ENCODE assay signal across 8 cellular contexts in genomic region chr15:23039917-23040281, GRCh38. TPM values are rescaled to one million over a fixed set of nuclear protein-coding genes. Genes with fewer than 3 reads are reported as not detected.
A peak's percentile ranks its signal among the peaks of the same experiment; 100 is the strongest.
DNase-seq lines count a peak whose midpoint lies in the region; ATAC-seq and TF ChIP-seq lines count a peak whose summit lies in the region.

No MANE protein-coding gene starts in this region.

- peak; percentile 31 for ATAC-seq in DND-41 (ENCODE audit: insufficient read depth, low read depth)
- ATAC-seq in HG02840 (IDR thresholded peaks at IDR 0.05; ENCODE audit: low FRiP score, unreplicated experiment) = peak; percentile 26
- peak; percentile 21 for ATAC-seq in left lung

- H3K79me2 ChIP-seq in DND-41 (ENCODE audit: insufficient read depth, low read length) = peaks cover 26% of the 10 kb centered on the region

- 28 to 38% methylated on average over 7 to 10 of the region's 10 CpGs for WGBS in thyroid gland, 2 donors

- H3K4me1 ChIP-seq in DND-41 (ENCODE audit: insufficient read depth, low read length) (peaks cover 29% of the 10 kb centered on the region), ascending aorta (peaks cover 0 to 8% of the 10 kb centered on the region in 2 donors), left lung (peaks cover 8 to 13% of the 10 kb centered on the region in 2 donors), thyroid gland (peaks cover 4 to 7% of the 10 kb centered on the region in 2 donors)

- in situ Hi-C loops in G401 (cut with HindIII; ENCODE audit: low sequenced_read_pairs) = no loop called here

- DNase-seq in DND-41 (no peak), ascending aorta (ENCODE audit: low spot score in 2 of 2) (no peak), left lung (no peak), thyroid gland (no peak), G401 (ENCODE audit: low spot score) (no peak), posterior cingulate gyrus (no peak)
- no peak for DNase-seq in stimulated activated CD4-positive, alpha-beta T cell treated with anti-CD3 and anti-CD28 coated beads, Interleukin-2, amount 100 ng/mL, for 24 hours

- TF ChIP-seq POLR2A in thyroid gland (IDR thresholded peaks at IDR 0.05) = no peak

- H3K36me3 ChIP-seq in DND-41 (ENCODE audit: insufficient read depth, low read length) = peaks cover 21% of the 10 kb centered on the region
- H3K36me3 ChIP-seq in ascending aorta = peaks cover 11 to 15% of the 10 kb centered on the region in 2 donors
- H3K36me3 ChIP-seq in left lung = peaks cover 0 to 9% of the 10 kb centered on the region in 2 donors
- no peaks in the 10 kb centered on the region for H3K36me3 ChIP-seq in thyroid gland

- peak overlapping the region; percentile 94 for H2AFZ ChIP-seq in DND-41 (ENCODE audit: low read depth, low read length)

- H3K27ac ChIP-seq in DND-41 (ENCODE audit: low read length) (peak overlapping the region; percentile 81), ascending aorta (peak overlapping the region; percentile 68 to 76), left lung (peak overlapping the region; percentile 84 to 89), thyroid gland (peak overlapping the region in 1 of 3 donors; percentile 67)

- peak overlapping the region; percentile 88 for H3K9ac ChIP-seq in DND-41 (ENCODE audit: low read depth, low read length)

- H3K9me3 ChIP-seq in DND-41 (ENCODE audit: insufficient read depth, low read length, severe bottlenecking) (no peaks in the 10 kb centered on the region), ascending aorta (no peaks in the 10 kb centered on the region), left lung (no peaks in the 10 kb centered on the region), thyroid gland (no peaks in the 10 kb centered on the region)

- H3K27me3 ChIP-seq in DND-41 (ENCODE audit: insufficient read depth, low read length, poor library complexity) = no peaks in the 10 kb centered on the region
- no peaks in the 10 kb centered on the region for H3K27me3 ChIP-seq in ascending aorta
- H3K27me3 ChIP-seq in left lung = no peaks in the 10 kb centered on the region
- H3K27me3 ChIP-seq in thyroid gland = no peaks in the 10 kb centered on the region

- intact Hi-C loops in ascending aorta (cut with DNase I) (loop anchor here (1.0 to 10.0 kb wide), 4 partner anchors 60 to 427 kb away; partner anchors contain the start of genes CYFIP1 and NIPA2), left lung (cut with DNase I) (loop anchor here in 1 of 2 donors (10.0 kb wide), 1 partner anchor 435 kb away; no protein-coding TSS in a partner anchor), thyroid gland (cut with DNase I) (loop anchor here (5.0 kb wide), 1 partner anchor 58 kb away; the partner anchor contains the start of gene CYFIP1), posterior cingulate gyrus (cut with DNase I) (loop anchor here (10.0 kb wide), 1 partner anchor 425 kb away; no protein-coding TSS in a partner anchor)

- H3K4me3 ChIP-seq in DND-41 (ENCODE audit: low read depth in 1 of 2, low read length in 2 of 2) = peak overlapping the region; percentile 22 to 83; a peak in 3 of 4 replicates
- peak overlapping the region; percentile 75 to 85 for H3K4me3 ChIP-seq in ascending aorta
- H3K4me3 ChIP-seq in left lung = peak overlapping the region; percentile 51 to 71
- H3K4me3 ChIP-seq in thyroid gland (replicated peaks in 1 of 3) = peak overlapping the region; percentile 31 to 90 (median 73)

- peak overlapping the region; percentile 99 for H3K4me2 ChIP-seq in DND-41 (ENCODE audit: insufficient read depth, low read length)

- TF ChIP-seq CTCF in DND-41 (IDR thresholded peaks at IDR 0.05; ENCODE audit: borderline replicate concordance, extremely low read depth, low read length, poor library complexity, severe bottlenecking) = no peak
- TF ChIP-seq CTCF in ascending aorta (IDR thresholded peaks at IDR 0.05) = no peak
- no peak for TF ChIP-seq CTCF in left lung (IDR thresholded peaks at IDR 0.05)
- TF ChIP-seq CTCF in thyroid gland (IDR thresholded peaks at IDR 0.05) = no peak

- 0 out of 2 replicates have a peak, but pooled peaks cover 4% of the 10 kb centered on the region for H4K20me1 ChIP-seq in DND-41 (ENCODE audit: insufficient read depth, low read length)

RNA-seq across cellular contexts. Expression of gene TUBGCP5, which starts 0.5 kb away (rescaled TPM):
- total RNA-seq in ascending aorta (17.1 TPM), left lung (10 to 100 TPM; 13.1 to 14.4 TPM), thyroid gland (10 to 100 TPM; 21.9 to 48.4 (median 24.8) TPM)
- 23.1 and 26.3 TPM in 2 replicates for total RNA-seq in G401 (2014; rRNA removed; shearing (Covaris generic))

RNA-seq across cellular contexts. Expression of gene CYFIP1, which starts 59.7 kb away (rescaled TPM):
- 94.7 TPM for total RNA-seq in ascending aorta
- 100 to 1,000 TPM; 141 to 164 TPM for total RNA-seq in left lung
- total RNA-seq in thyroid gland = 100 to 1,000 TPM in 3 of 4 donors, 10 to 100 TPM in 1; 89.1 to 138 (median 131) TPM
- total RNA-seq in G401 (2014; rRNA removed; shearing (Covaris generic)) = 76.1 and 101 TPM in 2 replicates
